1 cellular context compared by ENCODE assay signal in genomic region chr22:20867179-20868099, GRCh38.
TF ChIP-seq lines count a peak whose summit lies in the region.

No MANE protein-coding gene starts in this region.

TF ChIP-seq in SK-N-SH, 30 proteins besides CTCF, POLR2A, EP300 and RAD21 (continued from another document):
- no peak for TF ChIP-seq REST (IDR thresholded peaks at IDR 0.05; ENCODE audit: low read depth, low read length)
- no peak for TF ChIP-seq SMC3 (IDR thresholded peaks at IDR 0.05; ENCODE audit: low read depth, low read length)
- TF ChIP-seq GABPA (IDR thresholded peaks at IDR 0.05; ENCODE audit: low read depth), result no peak
- no peak for TF ChIP-seq IRF3 (IDR thresholded peaks at IDR 0.05; ENCODE audit: low read depth, low read length)
- no peak; the same call in 1 of the 2 replicates for TF ChIP-seq RFX5 (IDR thresholded peaks at IDR 0.05; ENCODE audit: low read length)
- no peak for TF ChIP-seq ELF1 (IDR thresholded peaks at IDR 0.05)
- no peak for TF ChIP-seq MEF2A (IDR thresholded peaks at IDR 0.05; ENCODE audit: borderline replicate concordance, low read depth)
- no peak for TF ChIP-seq YY1 (IDR thresholded peaks at IDR 0.05; ENCODE audit: low read depth)
- peak; percentile 69 for TF ChIP-seq MXI1 (IDR thresholded peaks at IDR 0.05; ENCODE audit: low read depth, low read length)
- TF ChIP-seq USF2 (IDR thresholded peaks at IDR 0.05; ENCODE audit: borderline replicate concordance, low read depth, low read length), result no peak
- TF ChIP-seq USF1 (IDR thresholded peaks at IDR 0.05; ENCODE audit: borderline replicate concordance, low read depth), result no peak
- no peak for TF ChIP-seq FOSL2 (IDR thresholded peaks at IDR 0.05; ENCODE audit: borderline replicate concordance, low read depth)
- TF ChIP-seq, protein P1, sequence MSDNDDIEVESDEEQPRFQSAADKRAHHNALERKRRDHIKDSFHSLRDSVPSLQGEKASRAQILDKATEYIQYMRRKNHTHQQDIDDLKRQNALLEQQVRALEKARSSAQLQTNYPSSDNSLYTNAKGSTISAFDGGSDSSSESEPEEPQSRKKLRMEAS (IDR thresholded peaks at IDR 0.05; ENCODE audit: low read depth), result no peak
- TF ChIP-seq FOXJ3 (CRISPR knock-in tag; IDR thresholded peaks at IDR 0.05), result 0 out of 2 replicates have a peak, but pooled peaks have one; percentile 12
- peak; percentile 84 for TF ChIP-seq RCOR1 (IDR thresholded peaks at IDR 0.05; ENCODE audit: low read length)
- no peak for TF ChIP-seq POLR2AphosphoS5 (IDR thresholded peaks at IDR 0.05; ENCODE audit: low read depth, low read length)
- TF ChIP-seq NRF1 (IDR thresholded peaks at IDR 0.05; ENCODE audit: low read depth, low read length), result no peak
- TF ChIP-seq EZH2phosphoT487 (IDR thresholded peaks at IDR 0.05; ENCODE audit: borderline replicate concordance, low read depth), result no peak
- TF ChIP-seq CHD2 (IDR thresholded peaks at IDR 0.05; ENCODE audit: low read length, partially characterized antibody), result peak; percentile 71
- TF ChIP-seq, protein P2, sequence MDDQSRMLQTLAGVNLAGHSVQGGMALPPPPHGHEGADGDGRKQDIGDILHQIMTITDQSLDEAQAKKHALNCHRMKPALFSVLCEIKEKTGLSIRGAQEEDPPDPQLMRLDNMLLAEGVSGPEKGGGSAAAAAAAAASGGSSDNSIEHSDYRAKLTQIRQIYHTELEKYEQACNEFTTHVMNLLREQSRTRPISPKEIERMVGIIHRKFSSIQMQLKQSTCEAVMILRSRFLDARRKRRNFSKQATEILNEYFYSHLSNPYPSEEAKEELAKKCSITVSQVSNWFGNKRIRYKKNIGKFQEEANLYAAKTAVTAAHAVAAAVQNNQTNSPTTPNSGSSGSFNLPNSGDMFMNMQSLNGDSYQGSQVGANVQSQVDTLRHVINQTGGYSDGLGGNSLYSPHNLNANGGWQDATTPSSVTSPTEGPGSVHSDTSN (IDR thresholded peaks at IDR 0.05), result no peak
